In the genomic region with DNA sequence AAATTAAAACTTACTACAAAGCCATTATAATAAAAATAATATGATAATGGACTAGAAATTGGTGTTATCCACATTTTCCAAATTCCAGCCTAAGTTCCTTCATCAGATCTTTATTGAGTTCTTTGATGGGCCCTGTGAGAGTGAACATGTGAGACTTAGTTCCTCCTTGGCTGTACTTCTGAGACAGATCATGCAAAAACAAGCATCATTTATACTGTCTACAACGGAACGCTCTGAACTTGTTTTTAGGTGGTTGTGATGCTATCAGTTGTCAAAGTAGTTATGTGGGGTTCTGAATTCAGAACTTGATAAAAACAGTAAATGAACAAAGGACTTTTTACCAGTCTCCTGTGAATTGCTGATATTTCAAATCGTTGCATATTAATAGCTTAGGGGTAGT, we compare ENCODE assay signal across 1 cellular context.
TF ChIP-seq lines count a peak whose summit lies in the region.

No MANE protein-coding gene starts in this region.

TF ChIP-seq in GM23338, 12 proteins besides CTCF, POLR2A, EP300 and RAD21 (continued from another document):
- TF ChIP-seq, protein P1, sequence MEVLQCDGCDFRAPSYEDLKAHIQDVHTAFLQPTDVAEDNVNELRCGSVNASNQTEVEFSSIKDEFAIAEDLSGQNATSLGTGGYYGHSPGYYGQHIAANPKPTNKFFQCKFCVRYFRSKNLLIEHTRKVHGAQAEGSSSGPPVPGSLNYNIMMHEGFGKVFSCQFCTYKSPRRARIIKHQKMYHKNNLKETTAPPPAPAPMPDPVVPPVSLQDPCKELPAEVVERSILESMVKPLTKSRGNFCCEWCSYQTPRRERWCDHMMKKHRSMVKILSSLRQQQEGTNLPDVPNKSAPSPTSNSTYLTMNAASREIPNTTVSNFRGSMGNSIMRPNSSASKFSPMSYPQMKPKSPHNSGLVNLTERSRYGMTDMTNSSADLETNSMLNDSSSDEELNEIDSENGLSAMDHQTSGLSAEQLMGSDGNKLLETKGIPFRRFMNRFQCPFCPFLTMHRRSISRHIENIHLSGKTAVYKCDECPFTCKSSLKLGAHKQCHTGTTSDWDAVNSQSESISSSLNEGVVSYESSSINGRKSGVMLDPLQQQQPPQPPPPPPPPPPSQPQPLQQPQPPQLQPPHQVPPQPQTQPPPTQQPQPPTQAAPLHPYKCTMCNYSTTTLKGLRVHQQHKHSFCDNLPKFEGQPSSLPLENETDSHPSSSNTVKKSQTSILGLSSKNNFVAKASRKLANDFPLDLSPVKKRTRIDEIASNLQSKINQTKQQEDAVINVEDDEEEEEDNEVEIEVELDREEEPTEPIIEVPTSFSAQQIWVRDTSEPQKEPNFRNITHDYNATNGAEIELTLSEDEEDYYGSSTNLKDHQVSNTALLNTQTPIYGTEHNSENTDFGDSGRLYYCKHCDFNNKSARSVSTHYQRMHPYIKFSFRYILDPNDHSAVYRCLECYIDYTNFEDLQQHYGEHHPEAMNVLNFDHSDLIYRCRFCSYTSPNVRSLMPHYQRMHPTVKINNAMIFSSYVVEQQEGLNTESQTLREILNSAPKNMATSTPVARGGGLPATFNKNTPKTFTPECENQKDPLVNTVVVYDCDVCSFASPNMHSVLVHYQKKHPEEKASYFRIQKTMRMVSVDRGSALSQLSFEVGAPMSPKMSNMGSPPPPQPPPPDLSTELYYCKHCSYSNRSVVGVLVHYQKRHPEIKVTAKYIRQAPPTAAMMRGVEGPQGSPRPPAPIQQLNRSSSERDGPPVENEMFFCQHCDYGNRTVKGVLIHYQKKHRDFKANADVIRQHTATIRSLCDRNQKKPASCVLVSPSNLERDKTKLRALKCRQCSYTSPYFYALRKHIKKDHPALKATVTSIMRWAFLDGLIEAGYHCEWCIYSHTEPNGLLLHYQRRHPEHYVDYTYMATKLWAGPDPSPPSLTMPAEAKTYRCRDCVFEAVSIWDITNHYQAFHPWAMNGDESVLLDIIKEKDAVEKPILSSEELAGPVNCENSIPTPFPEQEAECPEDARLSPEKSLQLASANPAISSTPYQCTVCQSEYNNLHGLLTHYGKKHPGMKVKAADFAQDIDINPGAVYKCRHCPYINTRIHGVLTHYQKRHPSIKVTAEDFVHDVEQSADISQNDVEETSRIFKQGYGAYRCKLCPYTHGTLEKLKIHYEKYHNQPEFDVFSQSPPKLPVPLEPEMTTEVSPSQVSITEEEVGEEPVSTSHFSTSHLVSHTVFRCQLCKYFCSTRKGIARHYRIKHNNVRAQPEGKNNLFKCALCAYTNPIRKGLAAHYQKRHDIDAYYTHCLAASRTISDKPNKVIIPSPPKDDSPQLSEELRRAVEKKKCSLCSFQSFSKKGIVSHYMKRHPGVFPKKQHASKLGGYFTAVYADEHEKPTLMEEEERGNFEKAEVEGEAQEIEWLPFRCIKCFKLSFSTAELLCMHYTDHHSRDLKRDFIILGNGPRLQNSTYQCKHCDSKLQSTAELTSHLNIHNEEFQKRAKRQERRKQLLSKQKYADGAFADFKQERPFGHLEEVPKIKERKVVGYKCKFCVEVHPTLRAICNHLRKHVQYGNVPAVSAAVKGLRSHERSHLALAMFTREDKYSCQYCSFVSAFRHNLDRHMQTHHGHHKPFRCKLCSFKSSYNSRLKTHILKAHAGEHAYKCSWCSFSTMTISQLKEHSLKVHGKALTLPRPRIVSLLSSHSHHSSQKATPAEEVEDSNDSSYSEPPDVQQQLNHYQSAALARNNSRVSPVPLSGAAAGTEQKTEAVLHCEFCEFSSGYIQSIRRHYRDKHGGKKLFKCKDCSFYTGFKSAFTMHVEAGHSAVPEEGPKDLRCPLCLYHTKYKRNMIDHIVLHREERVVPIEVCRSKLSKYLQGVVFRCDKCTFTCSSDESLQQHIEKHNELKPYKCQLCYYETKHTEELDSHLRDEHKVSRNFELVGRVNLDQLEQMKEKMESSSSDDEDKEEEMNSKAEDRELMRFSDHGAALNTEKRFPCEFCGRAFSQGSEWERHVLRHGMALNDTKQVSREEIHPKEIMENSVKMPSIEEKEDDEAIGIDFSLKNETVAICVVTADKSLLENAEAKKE (CRISPR knock-in tag; IDR thresholded peaks at IDR 0.05): no peak
- TF ChIP-seq, protein P2, sequence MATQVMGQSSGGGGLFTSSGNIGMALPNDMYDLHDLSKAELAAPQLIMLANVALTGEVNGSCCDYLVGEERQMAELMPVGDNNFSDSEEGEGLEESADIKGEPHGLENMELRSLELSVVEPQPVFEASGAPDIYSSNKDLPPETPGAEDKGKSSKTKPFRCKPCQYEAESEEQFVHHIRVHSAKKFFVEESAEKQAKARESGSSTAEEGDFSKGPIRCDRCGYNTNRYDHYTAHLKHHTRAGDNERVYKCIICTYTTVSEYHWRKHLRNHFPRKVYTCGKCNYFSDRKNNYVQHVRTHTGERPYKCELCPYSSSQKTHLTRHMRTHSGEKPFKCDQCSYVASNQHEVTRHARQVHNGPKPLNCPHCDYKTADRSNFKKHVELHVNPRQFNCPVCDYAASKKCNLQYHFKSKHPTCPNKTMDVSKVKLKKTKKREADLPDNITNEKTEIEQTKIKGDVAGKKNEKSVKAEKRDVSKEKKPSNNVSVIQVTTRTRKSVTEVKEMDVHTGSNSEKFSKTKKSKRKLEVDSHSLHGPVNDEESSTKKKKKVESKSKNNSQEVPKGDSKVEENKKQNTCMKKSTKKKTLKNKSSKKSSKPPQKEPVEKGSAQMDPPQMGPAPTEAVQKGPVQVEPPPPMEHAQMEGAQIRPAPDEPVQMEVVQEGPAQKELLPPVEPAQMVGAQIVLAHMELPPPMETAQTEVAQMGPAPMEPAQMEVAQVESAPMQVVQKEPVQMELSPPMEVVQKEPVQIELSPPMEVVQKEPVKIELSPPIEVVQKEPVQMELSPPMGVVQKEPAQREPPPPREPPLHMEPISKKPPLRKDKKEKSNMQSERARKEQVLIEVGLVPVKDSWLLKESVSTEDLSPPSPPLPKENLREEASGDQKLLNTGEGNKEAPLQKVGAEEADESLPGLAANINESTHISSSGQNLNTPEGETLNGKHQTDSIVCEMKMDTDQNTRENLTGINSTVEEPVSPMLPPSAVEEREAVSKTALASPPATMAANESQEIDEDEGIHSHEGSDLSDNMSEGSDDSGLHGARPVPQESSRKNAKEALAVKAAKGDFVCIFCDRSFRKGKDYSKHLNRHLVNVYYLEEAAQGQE (IDR thresholded peaks at IDR 0.05; ENCODE audit: unreplicated experiment): no peak
- TF ChIP-seq EZH2 (IDR thresholded peaks at IDR 0.05; ENCODE audit: low read depth, unreplicated experiment) (no peak), ZNF114 (CRISPR knock-in tag; IDR thresholded peaks at IDR 0.05) (no peak), ZNF331 (CRISPR knock-in tag; IDR thresholded peaks at IDR 0.05; ENCODE audit: low read depth) (no peak), STAT1 (IDR thresholded peaks at IDR 0.05; ENCODE audit: unreplicated experiment) (no peak), POLR2AphosphoS5 (IDR thresholded peaks at IDR 0.05; ENCODE audit: low read depth) (no peak), CREB1 (CRISPR knock-in tag; IDR thresholded peaks at IDR 0.05; ENCODE audit: low read depth) (no peak)
